Comparison of ENCODE assay signal across 19 cellular contexts in the genomic region with DNA sequence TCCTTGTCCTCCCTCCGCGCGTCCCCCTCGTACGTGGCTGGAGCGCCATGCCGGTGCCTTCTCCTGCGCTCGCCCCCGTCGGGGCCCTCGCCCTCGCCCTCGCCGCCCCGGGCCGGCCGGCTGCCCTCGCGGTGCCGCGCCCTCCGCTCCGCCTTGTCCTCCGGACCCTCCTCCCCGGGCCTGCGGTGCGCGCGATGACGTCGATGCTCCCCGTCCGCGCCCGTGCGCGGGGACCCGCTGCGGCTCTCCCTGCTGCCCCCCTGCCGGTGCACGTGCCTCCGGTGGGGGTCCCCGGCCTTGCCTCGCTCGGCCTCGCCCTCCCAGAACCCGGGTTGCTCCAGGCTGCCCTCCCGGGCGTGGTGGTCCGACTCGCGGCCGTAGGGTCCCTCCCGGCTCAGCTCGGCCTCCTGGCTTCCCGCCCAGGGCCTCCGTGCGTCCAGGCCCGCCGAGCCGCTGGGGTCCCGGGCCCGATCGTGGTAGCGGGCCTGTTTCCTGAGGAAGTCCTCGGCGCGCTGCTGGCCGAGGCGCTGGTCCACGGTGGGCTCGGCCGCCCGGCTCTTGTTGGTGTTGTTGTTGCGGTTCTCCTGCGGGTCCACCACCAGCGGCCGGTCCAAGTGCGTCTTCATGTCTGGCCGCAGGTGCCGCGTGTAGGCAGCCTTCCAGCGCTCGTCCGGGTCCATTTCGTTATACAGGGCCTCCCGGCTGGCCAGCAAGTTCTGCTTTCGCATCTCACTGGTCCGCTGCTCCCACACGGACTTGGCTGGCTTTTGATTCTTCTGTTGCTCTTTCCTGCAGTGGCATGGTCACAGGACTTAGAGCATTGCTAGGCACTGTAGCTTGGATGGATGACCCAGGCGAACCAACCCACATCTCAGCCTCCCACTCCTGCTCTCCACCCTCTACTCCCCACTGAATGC.
DNase-seq lines count a peak whose midpoint lies in the region; ATAC-seq and TF ChIP-seq lines count a peak whose summit lies in the region.
"Had no signal": no experiment of that assay in that cellular context is flagged by ENCODE, and none has a peak within 500 bp of the region (broad histone marks: within the 10 kb centered on the region; RNA-seq: fewer than 3 reads in every experiment).

No MANE protein-coding gene starts in this region.

- H3K4me1 ChIP-seq in Peyer's patch, result no peaks in the 10 kb centered on the region
- no peaks in the 10 kb centered on the region for H3K4me1 ChIP-seq in BE2C
- H3K4me1 ChIP-seq: parathyroid adenoma had no signal

- H3K36me3 Mint-ChIP-seq in CD14-positive monocyte, result peaks cover 0 to 3% of the 10 kb centered on the region in 2 donors

- H3K27ac ChIP-seq in Peyer's patch, result no peak overlapping the region
- H3K27ac ChIP-seq: parathyroid adenoma, SK-N-MC had no signal

- no peak for DNase-seq in CD14-positive monocyte (ENCODE audit: low spot score)
- DNase-seq in Peyer's patch, result no peak
- DNase-seq in globus pallidus (ENCODE audit: low spot score), result peak; percentile 25
- DNase-seq in skeletal muscle cell (ENCODE audit: low read depth), result no peak
- DNase-seq in activated CD4-positive, CD25-positive, alpha-beta regulatory T cell treated with anti-CD3 and anti-CD28 coated beads, Interleukin-2, amount 50 U/mL, for 72 hours, result no peak
- no peak for DNase-seq in BE2C
- DNase-seq in A172 (ENCODE audit: low spot score), result no peak
- DNase-seq: activated CD8-positive, alpha-beta T cell treated with anti-CD3 and anti-CD28 coated beads for 36 hours; DMS53; erythroblast; glutamatergic neuron; kidney glomerular epithelial cell; NCI-H187; NCI-H524; OCI-M1; stimulated activated naive CD8-positive, alpha-beta T cell treated with anti-CD3 and anti-CD28 coated beads, Interleukin-15, amount 100 ng/mL, for 72 hours had no signal

- H3K36me3 ChIP-seq in Peyer's patch (no peaks in the 10 kb centered on the region), BE2C (no peaks in the 10 kb centered on the region)

- H3K9me3 ChIP-seq in Peyer's patch, result no peaks in the 10 kb centered on the region
- no peaks in the 10 kb centered on the region for H3K9me3 ChIP-seq in BE2C

- intact Hi-C loops in CD14-positive monocyte (cut with micrococcal nuclease), result no loop called here

- TF ChIP-seq CTCF in CD14-positive monocyte (IDR thresholded peaks at IDR 0.05) (no peak), Peyer's patch (IDR thresholded peaks at IDR 0.05) (no peak), BE2C (IDR thresholded peaks at IDR 0.05; ENCODE audit: low read depth, low read length) (no peak)

- ATAC-seq in GM19397 (IDR thresholded peaks at IDR 0.05; ENCODE audit: unreplicated experiment), result no peak
- ATAC-seq: activated CD8-positive, alpha-beta T cell treated with anti-CD3 and anti-CD28 coated beads for 36 hours; stimulated activated naive CD8-positive, alpha-beta T cell treated with anti-CD3 and anti-CD28 coated beads, Interleukin-15, amount 100 ng/mL, for 72 hours had no signal

- peaks cover 17 to 61% (median 27%) of the 10 kb centered on the region in 3 donors for H3K27me3 Mint-ChIP-seq in CD14-positive monocyte (ENCODE audit: low read depth in 3 of 3)

- peak overlapping the region in 3 of 4 donors; percentile 6 to 25 (median 21) for H3K4me3 ChIP-seq in Peyer's patch
- H3K4me3 ChIP-seq in skeletal muscle cell (ENCODE audit: low read depth, low read length), result peak overlapping the region; percentile 24
- H3K4me3 ChIP-seq in BE2C (ENCODE audit: low read depth, low read length), result no peak overlapping the region
- H3K4me3 ChIP-seq: SK-N-MC had no signal

- H3K27me3 ChIP-seq in Peyer's patch (no peaks in the 10 kb centered on the region), BE2C (peaks cover 9% of the 10 kb centered on the region)

- no peak for TF ChIP-seq POLR2A in Peyer's patch (IDR thresholded peaks at IDR 0.05)

- H3K4me3 Mint-ChIP-seq in CD14-positive monocyte, result peak overlapping the region; percentile 45 to 74
- H3K4me3 Mint-ChIP-seq: activated CD8-positive, alpha-beta T cell treated with anti-CD3 and anti-CD28 coated beads for 36 hours had no signal

- H3K9me3 Mint-ChIP-seq in CD14-positive monocyte, result peaks cover 0 to 5% (median 0%) of the 10 kb centered on the region in 7 donors
- H3K9me3 Mint-ChIP-seq: activated CD8-positive, alpha-beta T cell treated with anti-CD3 and anti-CD28 coated beads for 36 hours; stimulated activated naive CD8-positive, alpha-beta T cell treated with anti-CD3 and anti-CD28 coated beads, Interleukin-15, amount 100 ng/mL, for 72 hours had no signal

- peaks cover 4% of the 10 kb centered on the region for H3K4me1 Mint-ChIP-seq in CD14-positive monocyte

- H3K27ac Mint-ChIP-seq in CD14-positive monocyte, result no peak overlapping the region
- H3K27ac Mint-ChIP-seq: activated CD8-positive, alpha-beta T cell treated with anti-CD3 and anti-CD28 coated beads for 36 hours had no signal
